In the genomic region with DNA sequence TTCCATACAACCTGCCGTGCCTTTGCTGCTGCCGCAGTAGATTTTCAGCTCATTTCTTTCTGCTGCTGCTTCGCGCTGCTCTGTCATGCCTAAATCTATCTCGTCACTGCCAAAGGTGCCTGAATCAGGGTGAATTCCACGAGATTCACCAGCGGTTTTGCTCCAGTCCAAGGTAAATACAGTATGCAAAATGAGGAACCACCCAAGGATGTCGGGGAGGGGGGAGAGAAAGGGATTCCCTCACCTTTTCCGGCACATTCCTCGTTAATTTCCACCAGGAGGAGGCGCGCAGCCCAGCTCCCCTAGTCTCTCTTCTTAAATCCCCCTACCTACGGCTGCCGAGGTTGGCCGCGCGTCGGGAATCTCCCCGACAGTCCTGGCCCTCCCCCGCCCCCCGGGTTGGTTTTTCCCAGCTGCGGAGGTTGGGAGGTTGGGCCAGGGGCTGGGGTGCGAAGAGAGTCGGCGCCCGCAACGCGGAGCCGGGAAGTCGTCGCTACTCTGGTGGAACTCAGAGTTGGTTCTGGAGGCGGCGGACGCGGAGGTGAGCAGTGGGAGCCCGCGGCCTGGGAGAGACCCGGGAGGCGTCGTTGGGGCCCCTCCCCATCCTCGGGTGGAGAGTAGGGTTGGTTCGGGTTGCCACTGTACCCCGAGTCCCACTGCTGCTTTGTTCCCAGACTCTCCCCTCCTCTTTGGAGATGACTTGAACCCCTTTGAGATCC, we compare ENCODE assay signal across 8 cellular contexts. TPM values are rescaled to one million over a fixed set of nuclear protein-coding genes. Genes with fewer than 3 reads are reported as not detected.
DNase-seq lines count a peak whose midpoint lies in the region; ATAC-seq and TF ChIP-seq lines count a peak whose summit lies in the region.

TPBG (plus strand) TSS at position 450 of the 719 bp plus-strand sequence. CDS start 1,145 bp downstream, outside the sequence.

- peak within 1 kb of the TSS; percentile 96 for H3K27ac ChIP-seq in osteoblast (ENCODE audit: low read depth, low read length)

- peaks cover 7% of the 10 kb centered on the region for H3K27me3 Mint-ChIP-seq in HFFc6 (ENCODE audit: insufficient read depth)
- H3K27me3 Mint-ChIP-seq in activated naive CD8-positive, alpha-beta T cell treated with anti-CD3 and anti-CD28 coated beads for 36 hours, result peaks cover 66% of the 10 kb centered on the region

- peak; percentile 72 for TF ChIP-seq CTCF in HFFc6 (IDR thresholded peaks at IDR 0.05)
- peak; percentile 33 for TF ChIP-seq CTCF in osteoblast (IDR thresholded peaks at IDR 0.05; ENCODE audit: extremely low read depth, low read depth, low read length)

- no peaks in the 10 kb centered on the region for H3K27me3 ChIP-seq in osteoblast (ENCODE audit: insufficient read depth, low read length)

- H3K27ac Mint-ChIP-seq in HFFc6, result peak within 1 kb of the TSS; percentile 95
- H3K27ac Mint-ChIP-seq in activated naive CD8-positive, alpha-beta T cell treated with anti-CD3 and anti-CD28 coated beads for 36 hours, result no peak within 1 kb of the TSS

- no peaks in the 10 kb centered on the region for H3K9me3 ChIP-seq in osteoblast (ENCODE audit: low read depth, low read length)

- DNase-seq in NCI-H82 (lab: John Stamatoyannopoulos, UW), result peak; percentile 66
- DNase-seq in NCI-H82 treated with DMSO at 0.1 percent for 48 hours (lab: John Stamatoyannopoulos, UW; ENCODE audit: unreplicated experiment), result no peak
- DNase-seq in HFFc6, result peak; percentile 69
- DNase-seq in NCI-H526 (lab: John Stamatoyannopoulos, UW), result peak; percentile 43 to 88
- no peak for DNase-seq in activated naive CD8-positive, alpha-beta T cell treated with anti-CD3 and anti-CD28 coated beads for 36 hours
- peak; percentile 61 for DNase-seq in Right ventricle myocardium superior
- DNase-seq in osteoblast (ENCODE audit: insufficient read length, low spot score, missing footprints), result peak; percentile 94
- DNase-seq in activated CD4-positive, CD25-positive, alpha-beta regulatory T cell treated with anti-CD3 and anti-CD28 coated beads, Interleukin-2, amount 50 U/mL, for 72 hours, result no peak

- H3K4me1 Mint-ChIP-seq in HFFc6 (ENCODE audit: low read depth), result peaks cover 56% of the 10 kb centered on the region
- H3K4me1 Mint-ChIP-seq in activated naive CD8-positive, alpha-beta T cell treated with anti-CD3 and anti-CD28 coated beads for 36 hours, result peaks cover 10% of the 10 kb centered on the region

- peak within 1 kb of the TSS; percentile 78 for H3K4me3 ChIP-seq in osteoblast (ENCODE audit: insufficient read depth, low read length)

- peaks cover 25% of the 10 kb centered on the region for H3K36me3 Mint-ChIP-seq in HFFc6 (ENCODE audit: low read depth)
- H3K36me3 Mint-ChIP-seq in activated naive CD8-positive, alpha-beta T cell treated with anti-CD3 and anti-CD28 coated beads for 36 hours, result no peaks in the 10 kb centered on the region

- peak within 1 kb of the TSS; percentile 94 for H3K4me2 ChIP-seq in osteoblast (ENCODE audit: insufficient read depth, low read length)

- H3K9me3 Mint-ChIP-seq in HFFc6, result 0 out of 2 replicates have a peak, but pooled peaks cover 3% of the 10 kb centered on the region
- H3K9me3 Mint-ChIP-seq in activated naive CD8-positive, alpha-beta T cell treated with anti-CD3 and anti-CD28 coated beads for 36 hours, result no peaks in the 10 kb centered on the region

- peaks cover 22% of the 10 kb centered on the region for H4K20me1 ChIP-seq in osteoblast (ENCODE audit: insufficient read depth, low read length)

- H3K4me1 ChIP-seq in osteoblast (ENCODE audit: insufficient read depth, low read length), result peaks cover 20% of the 10 kb centered on the region

- H3K4me3 Mint-ChIP-seq in HFFc6, result peak within 1 kb of the TSS; percentile 99
- peak within 1 kb of the TSS; percentile 77 for H3K4me3 Mint-ChIP-seq in activated naive CD8-positive, alpha-beta T cell treated with anti-CD3 and anti-CD28 coated beads for 36 hours

- H2AFZ ChIP-seq in osteoblast (ENCODE audit: low read length), result peak within 1 kb of the TSS; percentile 95

- peak; percentile 81 for ATAC-seq in Right ventricle myocardium superior (ENCODE audit: poor library complexity)

- H3K36me3 ChIP-seq in osteoblast (ENCODE audit: insufficient read depth, low read length), result peaks cover 18% of the 10 kb centered on the region

- intact Hi-C loops in Right ventricle myocardium superior (cut with DNase I), result no loop called here

- peaks cover 36% of the 10 kb centered on the region for H3K79me2 ChIP-seq in osteoblast (ENCODE audit: insufficient read depth, low read length)

RNA-seq across cellular contexts. Expression of gene TPBG, which starts in this region (rescaled TPM):
- 100 to 1,000 TPM in 1 of 6 experiments, 10 to 100 TPM in 5; 70.0 to 123 (median 84.6) TPM for total RNA-seq in HFFc6 (2021; fragmentation: NEBNext Ultra II Directional; extraction: Animal tissue kit (Norgen Biotek cat#: 25700))
- not detected for total RNA-seq in activated naive CD8-positive, alpha-beta T cell treated with anti-CD3 and anti-CD28 coated beads for 36 hours
- total RNA-seq in Right ventricle myocardium superior (1.9 TPM), osteoblast (47.8 and 48.6 TPM in 2 replicates)

Comparison
In these comparisons a context has a peak if more than half of its experiments do, and no peak if none do; other contexts are left out.
1. RNA of gene TPBG (total RNA-seq): 70.0 to 123 TPM in HFFc6 and 47.8 to 48.6 TPM in osteoblast; 1.9 TPM in Right ventricle myocardium superior (single experiment) and not detected in activated naive CD8-positive, alpha-beta T cell treated with anti-CD3 and anti-CD28 coated beads for 36 hours; every median in the first group is over 10 times any median in the second.
2. DNase-seq: peak in NCI-H82 (single experiment), HFFc6 (single experiment), NCI-H526 (2 of 2), Right ventricle myocardium superior (single experiment) and osteoblast (single experiment); none in NCI-H82 treated with DMSO at 0.1 percent for 48 hours (single experiment), activated naive CD8-positive, alpha-beta T cell treated with anti-CD3 and anti-CD28 coated beads for 36 hours (single experiment) and activated CD4-positive, CD25-positive, alpha-beta regulatory T cell treated with anti-CD3 and anti-CD28 coated beads, Interleukin-2, amount 50 U/mL, for 72 hours (single experiment).